Comparison of ENCODE assay signal across 10 cellular contexts in genomic region chr10:61993676-61994401, GRCh38.
DNase-seq lines count a peak whose midpoint lies in the region; ATAC-seq and TF ChIP-seq lines count a peak whose summit lies in the region.
"Had no signal": no experiment of that assay in that cellular context is flagged by ENCODE, and none has a peak within 500 bp of the region (broad histone marks: within the 10 kb centered on the region; RNA-seq: fewer than 3 reads in every experiment).

No MANE protein-coding gene starts in this region.

- H3K4me1 Mint-ChIP-seq in HFFc6 (ENCODE audit: low read depth) = peaks cover 61% of the 10 kb centered on the region

- H3K27ac ChIP-seq in SU-DHL-6 (ENCODE audit: low read depth, low read length) = peak overlapping the region; percentile 99
- peak overlapping the region; percentile 97 for H3K27ac ChIP-seq in fibroblast of lung (ENCODE audit: insufficient read depth, low read length)
- H3K27ac ChIP-seq: HL-60 had no signal

- H3K9me3 ChIP-seq in SU-DHL-6 (ENCODE audit: insufficient read depth, low read length) (no peaks in the 10 kb centered on the region), fibroblast of lung (ENCODE audit: control insufficient read depth, insufficient read depth, low read depth, low read length) (no peaks in the 10 kb centered on the region), skeletal muscle satellite cell (replicated peaks; ENCODE audit: low read length) (no peaks in the 10 kb centered on the region)

- H3K4me1 ChIP-seq in fibroblast of lung (ENCODE audit: control insufficient read depth, extremely low read depth, insufficient read depth, low read length) = peaks cover 8% of the 10 kb centered on the region
- peaks cover 39% of the 10 kb centered on the region for H3K4me1 ChIP-seq in skeletal muscle satellite cell (ENCODE audit: control insufficient read depth, insufficient read depth, low read length)

- H3K27me3 Mint-ChIP-seq in HFFc6 (ENCODE audit: insufficient read depth) = no peaks in the 10 kb centered on the region

- ATAC-seq in GM18511 (IDR thresholded peaks at IDR 0.05; ENCODE audit: unreplicated experiment) = no peak
- ATAC-seq in HG03139 (IDR thresholded peaks at IDR 0.05; ENCODE audit: unreplicated experiment) = no peak
- ATAC-seq in GM21737 (IDR thresholded peaks at IDR 0.05; ENCODE audit: unreplicated experiment) = no peak

- H3K36me3 ChIP-seq in SU-DHL-6 (ENCODE audit: low read length) (no peaks in the 10 kb centered on the region), fibroblast of lung (ENCODE audit: control insufficient read depth, insufficient read depth, low read length) (peaks cover 2% of the 10 kb centered on the region), skeletal muscle satellite cell (ENCODE audit: insufficient read depth, low read length) (no peaks in the 10 kb centered on the region)

- no peaks in the 10 kb centered on the region for H4K20me1 ChIP-seq in SU-DHL-6 (ENCODE audit: low read depth, low read length)
- H4K20me1 ChIP-seq in fibroblast of lung (ENCODE audit: control insufficient read depth, extremely low read depth, insufficient read depth, low read length) = no peaks in the 10 kb centered on the region

- H3K4me3 ChIP-seq in SU-DHL-6 (ENCODE audit: insufficient read depth, low read length, poor library complexity, severe bottlenecking) (peak overlapping the region; percentile 14), fibroblast of lung (replicated peaks in 1 of 4; ENCODE audit: control extremely low read depth in 1 of 4, insufficient read depth in 1 of 4, low read depth in 3 of 4, low read length in 4 of 4) (peak overlapping the region in 3 of 4 experiments; percentile 35 to 56 (median 37)), skeletal muscle satellite cell (ENCODE audit: low read length) (peak overlapping the region; percentile 61)

- H3K4me2 ChIP-seq in SU-DHL-6 (ENCODE audit: low read depth, low read length, poor library complexity, severe bottlenecking) = peak overlapping the region; percentile 64
- peak overlapping the region; percentile 89 for H3K4me2 ChIP-seq in fibroblast of lung (ENCODE audit: extremely low read depth, insufficient read depth, low read length)
- peak overlapping the region; percentile 83 for H3K4me2 ChIP-seq in skeletal muscle satellite cell (ENCODE audit: low read length)

- H3K79me2 ChIP-seq in SU-DHL-6 (ENCODE audit: insufficient read depth, low read length) (peaks cover 94% of the 10 kb centered on the region), fibroblast of lung (ENCODE audit: control insufficient read depth, insufficient read depth, low read length) (peaks cover 36% of the 10 kb centered on the region)

- TF ChIP-seq CTCF in HFFc6 (IDR thresholded peaks at IDR 0.05) = no peak
- no peak for TF ChIP-seq CTCF in SU-DHL-6 (IDR thresholded peaks at IDR 0.05; ENCODE audit: insufficient read depth, low read length, poor library complexity, severe bottlenecking)
- no peak for TF ChIP-seq CTCF in fibroblast of lung (conservative IDR thresholded peaks at IDR 0.05 in 1 of 2, IDR thresholded peaks at IDR 0.05 in 1 of 2; ENCODE audit: low read depth in 1 of 2, low read length in 2 of 2)

- DNase-seq in HFFc6 (peak; percentile 35), fibroblast of lung (ENCODE audit: low read depth in 2 of 2) (peak; percentile 56 to 66)
- no peak for DNase-seq in stimulated activated CD4-positive, alpha-beta T cell treated with anti-CD3 and anti-CD28 coated beads, Interleukin-2, amount 100 ng/mL, for 24 hours
- DNase-seq: stimulated activated CD8-positive, alpha-beta memory T cell treated with anti-CD3 and anti-CD28 coated beads, Interleukin-4, amount 100 ng/mL, for 48 hours had no signal

- peaks cover 67% of the 10 kb centered on the region for H3F3A ChIP-seq in SU-DHL-6 (ENCODE audit: insufficient read depth)

- H3K36me3 Mint-ChIP-seq in HFFc6 (ENCODE audit: low read depth) = peaks cover 38% of the 10 kb centered on the region

- H3K27ac Mint-ChIP-seq in HFFc6 = peak overlapping the region; percentile 85

- peak overlapping the region; percentile 78 for H3K4me3 Mint-ChIP-seq in HFFc6

- H3K9ac ChIP-seq in SU-DHL-6 (ENCODE audit: low read length) (peak overlapping the region; percentile 47), fibroblast of lung (ENCODE audit: insufficient read depth, low read length) (peak overlapping the region; percentile 61), skeletal muscle satellite cell (ENCODE audit: low read depth, low read length) (peak overlapping the region; percentile 85)

- H2AFZ ChIP-seq in SU-DHL-6 (ENCODE audit: low read depth, low read length, severe bottlenecking) = no peak overlapping the region
- no peak overlapping the region for H2AFZ ChIP-seq in fibroblast of lung (ENCODE audit: low read length)

- H3K27me3 ChIP-seq in SU-DHL-6 (ENCODE audit: low read length) (no peaks in the 10 kb centered on the region), fibroblast of lung (ENCODE audit: control insufficient read depth, insufficient read depth, low read length) (no peaks in the 10 kb centered on the region), skeletal muscle satellite cell (ENCODE audit: control insufficient read depth, insufficient read depth, low read length) (no peaks in the 10 kb centered on the region)

- no peaks in the 10 kb centered on the region for H3K9me3 Mint-ChIP-seq in HFFc6

- H3K9me2 ChIP-seq in SU-DHL-6 (replicated peaks; ENCODE audit: insufficient read depth, low read length) = no peaks in the 10 kb centered on the region

Comparison
In these comparisons a context has a peak if more than half of its experiments do, and no peak if none do; other contexts are left out.
1. DNase-seq: peak in HFFc6 (single experiment) and fibroblast of lung (2 of 2); none in stimulated activated CD4-positive, alpha-beta T cell treated with anti-CD3 and anti-CD28 coated beads, Interleukin-2, amount 100 ng/mL, for 24 hours (0 of 2).
2. Peak in every context shown above with its lines, with median percentiles within 50 percentile points of each other: H3K4me2 ChIP-seq, H3K4me3 ChIP-seq and H3K9ac ChIP-seq.